In genomic region chr4:188305690-188306089, GRCh38 we compare ENCODE assay signal across 18 cellular contexts.
A peak's percentile ranks its signal among the peaks of the same experiment; 100 is the strongest.
DNase-seq lines count a peak whose midpoint lies in the region; ATAC-seq, FAIRE-seq and TF ChIP-seq lines count a peak whose summit lies in the region.
"Had no signal": no experiment of that assay in that cellular context is flagged by ENCODE, and none has a peak within 500 bp of the region (broad histone marks: within the 10 kb centered on the region; RNA-seq: fewer than 3 reads in every experiment).

No MANE protein-coding gene starts in this region.

- no peak overlapping the region for H3K4me2 ChIP-seq in astrocyte (ENCODE audit: low read length)

- no peaks in the 10 kb centered on the region for H3K79me2 ChIP-seq in astrocyte (ENCODE audit: insufficient read depth, low read length)

- DNase-seq in astrocyte (ENCODE audit: low read depth), result no peak
- peak; percentile 31 for DNase-seq in iPS-NIHi11 (ENCODE audit: low spot score)
- no peak for DNase-seq in thoracic aorta (ENCODE audit: low spot score)
- DNase-seq in GM12892 (ENCODE audit: insufficient read length), result no peak
- DNase-seq: C1 segment of cervical spinal cord; Calu3; CD4-positive, alpha-beta T cell; DMS 273 treated with DMSO at 0.1 percent for 48 hours; IMR-90; KBM-7 had no signal

- H3K4me3 ChIP-seq in HUES48 (ENCODE audit: low read depth, low read length), result no peak overlapping the region; the same call in 1 of the 2 replicates
- H3K4me3 ChIP-seq in astrocyte (ENCODE audit: insufficient read depth, low read depth, low read length), result no peak overlapping the region
- no peak overlapping the region for H3K4me3 ChIP-seq in thoracic aorta
- H3K4me3 ChIP-seq: GM12878, HAP-1 had no signal

- peak overlapping the region; percentile 20 for H3K27ac Mint-ChIP-seq in astrocyte (ENCODE audit: unreplicated experiment)
- H3K27ac Mint-ChIP-seq: B cell; CD4-positive, alpha-beta T cell had no signal

- H3K36me3 ChIP-seq in HUES48 (ENCODE audit: control insufficient read depth, insufficient read depth, low read length), result no peaks in the 10 kb centered on the region
- H3K36me3 ChIP-seq in astrocyte (ENCODE audit: insufficient read depth, low read length), result no peaks in the 10 kb centered on the region
- H3K36me3 ChIP-seq in thoracic aorta, result no peaks in the 10 kb centered on the region
- H3K36me3 ChIP-seq: HAP-1 had no signal

- H3K4me3 Mint-ChIP-seq in astrocyte (ENCODE audit: unreplicated experiment), result no peak overlapping the region
- H3K4me3 Mint-ChIP-seq: B cell; CD4-positive, alpha-beta T cell had no signal

- H3K27me3 ChIP-seq in HUES48 (ENCODE audit: control insufficient read depth, insufficient read depth, low read length) (no peaks in the 10 kb centered on the region), astrocyte (ENCODE audit: insufficient read depth, low read length) (no peaks in the 10 kb centered on the region), thoracic aorta (replicated peaks; ENCODE audit: insufficient read depth) (no peaks in the 10 kb centered on the region)

- H3K9ac ChIP-seq in HUES48 (ENCODE audit: low read depth, low read length) (no peak overlapping the region), astrocyte (ENCODE audit: low read length) (no peak overlapping the region)

- ATAC-seq in thoracic aorta (ENCODE audit: insufficient number of reproducible peaks, low FRiP score, low read depth), result no peak
- no peak for ATAC-seq in HG02571 (IDR thresholded peaks at IDR 0.05; ENCODE audit: unreplicated experiment)
- ATAC-seq in GM18502 (IDR thresholded peaks at IDR 0.05; ENCODE audit: poor library complexity, unreplicated experiment), result no peak
- ATAC-seq: GM12878 had no signal

- H3K27ac ChIP-seq in HUES48 (ENCODE audit: low read depth, low read length), result peak overlapping the region; percentile 57
- H3K27ac ChIP-seq in astrocyte (ENCODE audit: low read depth, low read length), result no peak overlapping the region
- peak overlapping the region; percentile 10 to 53 for H3K27ac ChIP-seq in thoracic aorta
- H3K27ac ChIP-seq: HL-60 had no signal

- no peak overlapping the region for H2AFZ ChIP-seq in astrocyte (ENCODE audit: low read depth, low read length)

- H3K27me3 Mint-ChIP-seq in astrocyte (ENCODE audit: low read depth, unreplicated experiment), result no peaks in the 10 kb centered on the region
- H3K27me3 Mint-ChIP-seq: B cell; CD4-positive, alpha-beta T cell had no signal

- FAIRE-seq in astrocyte (lab: Jason Lieb, UNC) (no peak), GM12892 (lab: Jason Lieb, UNC) (no peak)
- FAIRE-seq: A204.1, GM12878 had no signal

- no peaks in the 10 kb centered on the region for H4K20me1 ChIP-seq in astrocyte (ENCODE audit: insufficient read depth, low read length)

- no peaks in the 10 kb centered on the region for H3K9me3 Mint-ChIP-seq in astrocyte (ENCODE audit: unreplicated experiment)

- H3K4me1 ChIP-seq in HUES48 (ENCODE audit: control insufficient read depth, insufficient read depth, low read length), result peaks cover 4% of the 10 kb centered on the region; the same call in 1 of the 2 replicates
- no peaks in the 10 kb centered on the region for H3K4me1 ChIP-seq in astrocyte (ENCODE audit: insufficient read depth, low read length)
- peaks cover 0 to 16% of the 10 kb centered on the region in 2 donors for H3K4me1 ChIP-seq in thoracic aorta (ENCODE audit: control insufficient read depth in 1 of 2, low read depth in 2 of 2)
- H3K4me1 ChIP-seq: HAP-1 had no signal

- TF ChIP-seq POLR2A in GM12892 (IDR thresholded peaks at IDR 0.05; ENCODE audit: low read depth, low read length), result no peak

- H3K4me1 Mint-ChIP-seq in astrocyte (ENCODE audit: low read depth, unreplicated experiment), result peaks cover 6% of the 10 kb centered on the region
- H3K4me1 Mint-ChIP-seq: B cell had no signal

- TF ChIP-seq CTCF in astrocyte (IDR thresholded peaks at IDR 0.05; ENCODE audit: insufficient read depth, low read depth, low read length) (no peak), thoracic aorta (IDR thresholded peaks at IDR 0.05) (no peak)

- no peaks in the 10 kb centered on the region for H3K36me3 Mint-ChIP-seq in astrocyte (ENCODE audit: low read depth, unreplicated experiment)

- H3K9me3 ChIP-seq in HUES48 (ENCODE audit: control insufficient read depth, insufficient read depth, low read length) (no peaks in the 10 kb centered on the region), astrocyte (ENCODE audit: insufficient read depth, low read depth, low read length) (no peaks in the 10 kb centered on the region), thoracic aorta (no peaks in the 10 kb centered on the region)
- H3K9me3 ChIP-seq: HAP-1 had no signal
